Comparison of ENCODE assay signal across 8 cellular contexts in genomic region chr22:38872831-38873248, GRCh38. TPM values are rescaled to one million over a fixed set of nuclear protein-coding genes. Genes with fewer than 3 reads are reported as not detected.
DNase-seq lines count a peak whose midpoint lies in the region; ATAC-seq and TF ChIP-seq lines count a peak whose summit lies in the region.

No MANE protein-coding gene starts in this region.

- TF ChIP-seq POLR2A in erythroblast (IDR thresholded peaks at IDR 0.05; ENCODE audit: low read length): no peak

- H3K27me3 ChIP-seq in GM23248 (replicated peaks; ENCODE audit: insufficient read depth) (no peaks in the 10 kb centered on the region), SU-DHL-6 (ENCODE audit: low read length) (no peaks in the 10 kb centered on the region)

- H3K79me2 ChIP-seq in GM23248 (ENCODE audit: insufficient read depth): peaks cover 9% of the 10 kb centered on the region
- peaks cover 18% of the 10 kb centered on the region; the same call in 1 of the 2 replicates for H3K79me2 ChIP-seq in SU-DHL-6 (ENCODE audit: insufficient read depth, low read length)

- in situ Hi-C loops in GM23248 (cut with MboI): loop anchor here (10.0 kb wide), 2 partner anchors 132 to 242 kb away; no protein-coding TSS in a partner anchor

- H3K27ac ChIP-seq in GM23248 (peak overlapping the region; percentile 42), SU-DHL-6 (ENCODE audit: low read depth, low read length) (no peak overlapping the region), urinary bladder (ENCODE audit: low read depth) (peak overlapping the region; percentile 96)

- H2AFZ ChIP-seq in GM23248 (peak overlapping the region; percentile 96), SU-DHL-6 (ENCODE audit: low read depth, low read length, severe bottlenecking) (peak overlapping the region; percentile 94)

- H3K36me3 ChIP-seq in GM23248 (ENCODE audit: low read depth) (no peaks in the 10 kb centered on the region), SU-DHL-6 (ENCODE audit: low read length) (no peaks in the 10 kb centered on the region), mucosa of descending colon (ENCODE audit: low read depth) (no peaks in the 10 kb centered on the region), urinary bladder (ENCODE audit: insufficient read depth) (no peaks in the 10 kb centered on the region)

- TF ChIP-seq CTCF in SU-DHL-6 (IDR thresholded peaks at IDR 0.05; ENCODE audit: insufficient read depth, low read length, poor library complexity, severe bottlenecking): no peak
- no peak for TF ChIP-seq CTCF in mucosa of descending colon (IDR thresholded peaks at IDR 0.05)

- no peaks in the 10 kb centered on the region for H3K9me2 ChIP-seq in GM23248 (ENCODE audit: insufficient read depth)
- H3K9me2 ChIP-seq in SU-DHL-6 (replicated peaks; ENCODE audit: insufficient read depth, low read length): no peaks in the 10 kb centered on the region

- H3K4me2 ChIP-seq in GM23248 (ENCODE audit: unreplicated experiment) (peak overlapping the region; percentile 97), SU-DHL-6 (ENCODE audit: low read depth, low read length, poor library complexity, severe bottlenecking) (peak overlapping the region; percentile 86)

- H3F3A ChIP-seq in GM23248 (ENCODE audit: insufficient read depth) (no peaks in the 10 kb centered on the region), SU-DHL-6 (ENCODE audit: insufficient read depth) (0 out of 2 replicates have a peak, but pooled peaks cover 3% of the 10 kb centered on the region)

- ATAC-seq in mucosa of descending colon (peak; percentile 6), GM21717 (IDR thresholded peaks at IDR 0.05; ENCODE audit: unreplicated experiment) (no peak), GM21515 (IDR thresholded peaks at IDR 0.05; ENCODE audit: unreplicated experiment) (no peak)

- H3K4me3 ChIP-seq in GM23248 (peak overlapping the region; percentile 79), SU-DHL-6 (ENCODE audit: insufficient read depth, low read length, poor library complexity, severe bottlenecking) (peak overlapping the region; percentile 49), mucosa of descending colon (peak overlapping the region; percentile 40), urinary bladder (ENCODE audit: low read depth, low read length) (peak overlapping the region; percentile 79)

- WGBS in GM23248 (ENCODE audit: low coverage in 1 of 2, low lambda C conversion rate in 2 of 2, missing lambda C conversion rate in 2 of 2), 2 experiments: 1 to 2% methylated on average over 15 to 30 of the region's 37 CpGs
- WGBS in urinary bladder: 1% methylated on average over 37 of the region's 37 CpGs

- H4K20me1 ChIP-seq in GM23248 (ENCODE audit: insufficient read depth) (no peaks in the 10 kb centered on the region), SU-DHL-6 (ENCODE audit: low read depth, low read length) (no peaks in the 10 kb centered on the region)

- peak overlapping the region; percentile 86 for H3K9ac ChIP-seq in GM23248
- peak overlapping the region; percentile 57 for H3K9ac ChIP-seq in SU-DHL-6 (ENCODE audit: low read length)

- intact Hi-C loops in mucosa of descending colon (cut with DNase I, micrococcal nuclease): loop anchor here in 1 of 2 donors (10.0 kb wide), 1 partner anchor 132 kb away; no protein-coding TSS in a partner anchor

- peaks cover 6% of the 10 kb centered on the region for H3K4me1 ChIP-seq in GM23248 (ENCODE audit: insufficient read depth)
- H3K4me1 ChIP-seq in mucosa of descending colon (ENCODE audit: low read depth): peaks cover 14% of the 10 kb centered on the region
- no peaks in the 10 kb centered on the region for H3K4me1 ChIP-seq in urinary bladder (ENCODE audit: insufficient read depth)

- H3K9me3 ChIP-seq in GM23248 (ENCODE audit: low read depth) (no peaks in the 10 kb centered on the region), SU-DHL-6 (ENCODE audit: insufficient read depth, low read length) (no peaks in the 10 kb centered on the region), mucosa of descending colon (no peaks in the 10 kb centered on the region)

- peak; percentile 65 for DNase-seq in AG08396 (ENCODE audit: low spot score)
- DNase-seq in GM23248: peak; percentile 73
- peak; percentile 69 to 77 for DNase-seq in erythroblast (lab: John Stamatoyannopoulos, UW)
- DNase-seq in mucosa of descending colon: peak; percentile 44 to 66 (median 59)

RNA-seq across cellular contexts. Expression of gene CBX6, which starts 0.8 kb away (rescaled TPM):
- total RNA-seq in GM23248 (2014; rRNA removed; shearing (Covaris generic)): 52.1 and 52.7 TPM in 2 replicates
- polyA plus RNA-seq in GM23248 (2016; fragmentation: Nextera tagmentation; extraction: Ambion mirVana) (51.9 and 55.8 TPM in 2 replicates), urinary bladder (82.0 TPM)
- total RNA-seq in mucosa of descending colon (10 to 100 TPM; 15.7 to 84.0 (median 23.6) TPM), urinary bladder (43.1 TPM)

RNA-seq across cellular contexts. Expression of gene NPTXR, which starts 29.0 kb away (rescaled TPM):
- total RNA-seq in GM23248 (2014; rRNA removed; shearing (Covaris generic)): 2.7 and 4.2 TPM in 2 replicates
- 0.99 TPM in 2 replicates for polyA plus RNA-seq in GM23248 (2016; fragmentation: Nextera tagmentation; extraction: Ambion mirVana)
- total RNA-seq in mucosa of descending colon: 10 to 100 TPM in 1 of 3 donors, 1 to 10 TPM in 1, under 1 TPM in 1; 0.84 to 15.5 (median 1.2) TPM
- 4.2 TPM for total RNA-seq in urinary bladder
- polyA plus RNA-seq in urinary bladder: 15.1 TPM
